ENCODE assay signal across 1 cellular context in genomic region chr17:40068129-40068581, GRCh38.
TF ChIP-seq lines count a peak whose summit lies in the region.

No MANE protein-coding gene starts in this region.

TF ChIP-seq in HCT116, 20 proteins besides CTCF, POLR2A, EP300 and RAD21 (continued from another document):
- no peak for TF ChIP-seq REST (IDR thresholded peaks at IDR 0.05; ENCODE audit: low read depth)
- no peak for TF ChIP-seq EGR1 (IDR thresholded peaks at IDR 0.05; ENCODE audit: low read depth)
- TF ChIP-seq POLR2AphosphoS5 (IDR thresholded peaks at IDR 0.05; ENCODE audit: low read depth, low read length), result no peak
- TF ChIP-seq SIN3A (IDR thresholded peaks at IDR 0.05; ENCODE audit: low read depth), result no peak
- no peak for TF ChIP-seq ZNF274 (IDR thresholded peaks at IDR 0.05; ENCODE audit: low read depth, low read length)
